ENCODE assay signal across 8 cellular contexts in genomic region chr10:119177708-119178370, GRCh38. TPM values are rescaled to one million over a fixed set of nuclear protein-coding genes. Genes with fewer than 3 reads are reported as not detected.
DNase-seq lines count a peak whose midpoint lies in the region; ATAC-seq, FAIRE-seq and TF ChIP-seq lines count a peak whose summit lies in the region.

No MANE protein-coding gene starts in this region.

- intact Hi-C loops in IMR-90 (cut with micrococcal nuclease), result loop anchor here (1.0 kb wide), 1 partner anchor 98 kb away; the partner anchor contains the start of gene EIF3A
- intact Hi-C loops in kidney (cut with DNase I), result no loop called here

- H3K4me1 ChIP-seq in IMR-90 (ENCODE audit: control insufficient read depth, insufficient read depth, low read length) (peaks cover 3% of the 10 kb centered on the region), kidney (ENCODE audit: control insufficient read depth in 1 of 2, insufficient read depth in 1 of 2, low read depth in 1 of 2, low read length in 2 of 2) (peaks cover 3% of the 10 kb centered on the region in 2 donors)

- peaks cover 23% of the 10 kb centered on the region for H3K36me3 Mint-ChIP-seq in activated naive CD8-positive, alpha-beta T cell treated with anti-CD3 and anti-CD28 coated beads for 36 hours
- peaks cover 15% of the 10 kb centered on the region for H3K36me3 Mint-ChIP-seq in stimulated activated memory B cell treated with anti-CD40 and anti-IgM and Interleukin-4, amounts not matched to agents 10 μg/mL and 1 μg/mL and 100 μg/mL, for 72 hours

- peak overlapping the region; percentile 91 for H4K91ac ChIP-seq in IMR-90 (ENCODE audit: insufficient read depth, low read depth, low read length)

- H3K27ac ChIP-seq in IMR-90 (ENCODE audit: insufficient read depth, low read length) (peak overlapping the region; percentile 99), kidney (ENCODE audit: low read depth in 2 of 2, low read length in 2 of 2) (peak overlapping the region in 1 of 2 donors; percentile 95)

- peak overlapping the region; percentile 95 for H2AK9ac ChIP-seq in IMR-90 (replicated peaks; ENCODE audit: low read depth, low read length, poor library complexity)

- WGBS in IMR-90 (ENCODE audit: extremely low coverage in 2 of 2, insufficient read length in 1 of 2), 2 experiments, result 15% methylated on average over 12 of the region's 21 CpGs; no CpG with 5 or more reads in 1 of the 2 experiments

- H3K14ac ChIP-seq in IMR-90 (replicated peaks; ENCODE audit: low read depth, low read length), result peak overlapping the region; percentile 100

- no peaks in the 10 kb centered on the region for H4K20me1 ChIP-seq in IMR-90 (ENCODE audit: insufficient read depth, low read length)

- H3K79me1 ChIP-seq in IMR-90 (ENCODE audit: low read depth in 1 of 2, low read length in 2 of 2), result peaks cover 32 to 45% of the 10 kb centered on the region in 2 experiments

- dilution Hi-C loops in IMR-90 (cut with HindIII; ENCODE audit: low sequenced_read_pairs, unreplicated experiment), result no loop called here

- no TSS peak for BruUV-seq in IMR-90 (replicated peaks; lab: Mats Ljungman, UMichigan)

- H4K8ac ChIP-seq in IMR-90 (ENCODE audit: low read depth in 2 of 2, low read length in 2 of 2), result peak overlapping the region; percentile 88 to 99

- peak overlapping the region; percentile 99 for H2AK5ac ChIP-seq in IMR-90 (ENCODE audit: low read depth, low read length)

- CTCF ChIA-PET in IMR-90 (lab: Yijun Ruan, JAX), result no interaction called here

- H3K4me3 ChIP-seq in IMR-90 (ENCODE audit: insufficient read depth, low read depth, low read length) (peak overlapping the region; percentile 90), kidney (ENCODE audit: low read length in 2 of 2) (peak overlapping the region; percentile 95)

- H3K27ac Mint-ChIP-seq in activated naive CD8-positive, alpha-beta T cell treated with anti-CD3 and anti-CD28 coated beads for 36 hours, result peak overlapping the region; percentile 98
- H3K27ac Mint-ChIP-seq in stimulated activated memory B cell treated with anti-CD40 and anti-IgM and Interleukin-4, amounts not matched to agents 10 μg/mL and 1 μg/mL and 100 μg/mL, for 72 hours, result peak overlapping the region; percentile 99

- TF ChIP-seq CTCF in IMR-90 (conservative IDR thresholded peaks at IDR 0.05; ENCODE audit: low read depth, low read length) (no peak), kidney (IDR thresholded peaks at IDR 0.05; ENCODE audit: borderline replicate concordance, extremely low read depth, insufficient read depth) (no peak)

- H3K4me3 Mint-ChIP-seq in activated naive CD8-positive, alpha-beta T cell treated with anti-CD3 and anti-CD28 coated beads for 36 hours, result peak overlapping the region; percentile 99
- H3K4me3 Mint-ChIP-seq in stimulated activated memory B cell treated with anti-CD40 and anti-IgM and Interleukin-4, amounts not matched to agents 10 μg/mL and 1 μg/mL and 100 μg/mL, for 72 hours, result peak overlapping the region; percentile 97

- ATAC-seq in IMR-90 (ENCODE audit: low read depth) (peak; percentile 1), HG02763 (IDR thresholded peaks at IDR 0.05; ENCODE audit: unreplicated experiment) (no peak), HG03039 (IDR thresholded peaks at IDR 0.05; ENCODE audit: unreplicated experiment) (no peak)
- peak; percentile 54 for ATAC-seq in stimulated activated memory B cell treated with anti-CD40 and anti-IgM and Interleukin-4, amounts not matched to agents 10 μg/mL and 1 μg/mL and 100 μg/mL, for 72 hours

- peak; percentile 32 for DNase-seq in NCI-H748 (lab: John Stamatoyannopoulos, UW; ENCODE audit: unreplicated experiment)
- no peak for DNase-seq in NCI-H748 treated with DMSO at 0.1 percent for 48 hours (lab: John Stamatoyannopoulos, UW)
- DNase-seq in IMR-90, result no peak
- DNase-seq in activated naive CD8-positive, alpha-beta T cell treated with anti-CD3 and anti-CD28 coated beads for 36 hours, result peak; percentile 47
- DNase-seq in kidney, result no peak

- H3K23ac ChIP-seq in IMR-90 (ENCODE audit: low read depth, low read length), result peak overlapping the region; percentile 87

- H3K9me3 ChIP-seq in IMR-90 (ENCODE audit: control insufficient read depth, insufficient read depth, low read length) (no peaks in the 10 kb centered on the region), kidney (ENCODE audit: control insufficient read depth in 1 of 2, low read length in 2 of 2) (no peaks in the 10 kb centered on the region)

- TF ChIP-seq POLR2A in IMR-90 (IDR thresholded peaks at IDR 0.05; ENCODE audit: low read depth, low read length), result no peak

- FAIRE-seq in kidney (lab: Jason Lieb, UNC), result no peak

- no peak overlapping the region for H2BK20ac ChIP-seq in IMR-90 (ENCODE audit: low read depth, low read length)

- H4K5ac ChIP-seq in IMR-90 (ENCODE audit: low read depth, low read length), result peak overlapping the region; percentile 95

- H3K27me3 Mint-ChIP-seq in activated naive CD8-positive, alpha-beta T cell treated with anti-CD3 and anti-CD28 coated beads for 36 hours, result no peaks in the 10 kb centered on the region
- H3K27me3 Mint-ChIP-seq in stimulated activated memory B cell treated with anti-CD40 and anti-IgM and Interleukin-4, amounts not matched to agents 10 μg/mL and 1 μg/mL and 100 μg/mL, for 72 hours, result no peaks in the 10 kb centered on the region

- no peak for TF ChIP-seq RAD21 in IMR-90 (IDR thresholded peaks at IDR 0.05; ENCODE audit: low read length)

- H3K9me3 Mint-ChIP-seq in activated naive CD8-positive, alpha-beta T cell treated with anti-CD3 and anti-CD28 coated beads for 36 hours, result no peaks in the 10 kb centered on the region
- no peaks in the 10 kb centered on the region for H3K9me3 Mint-ChIP-seq in stimulated activated memory B cell treated with anti-CD40 and anti-IgM and Interleukin-4, amounts not matched to agents 10 μg/mL and 1 μg/mL and 100 μg/mL, for 72 hours

- H3K18ac ChIP-seq in IMR-90 (ENCODE audit: low read depth, low read length), result peak overlapping the region; percentile 91

- peak overlapping the region; percentile 97 for H3K56ac ChIP-seq in IMR-90 (ENCODE audit: extremely low read depth, insufficient read depth, low read length)

- H3K9ac ChIP-seq in IMR-90 (ENCODE audit: low read depth, low read length) (peak overlapping the region; percentile 99), kidney (ENCODE audit: low read length in 2 of 2) (peak overlapping the region; percentile 49 to 89)

- H3K4me2 ChIP-seq in IMR-90 (ENCODE audit: low read depth, low read length), result peak overlapping the region; percentile 96

- H2AFZ ChIP-seq in IMR-90 (replicated peaks; ENCODE audit: low read length, poor library complexity), result peak overlapping the region; percentile 94

- H3K4ac ChIP-seq in IMR-90 (ENCODE audit: low read depth, low read length), result peak overlapping the region; percentile 98

- in situ Hi-C loops in IMR-90 (cut with MboI; ENCODE audit: low sequenced_read_pairs), result loop anchor here (25.0 kb wide), 2 partner anchors 441 to 684 kb away; partner anchors contain the start of gene MCMBP

- no peaks in the 10 kb centered on the region for H3K27me3 ChIP-seq in IMR-90 (ENCODE audit: control insufficient read depth, insufficient read depth, low read length)

- peaks cover 10% of the 10 kb centered on the region for H3K9me1 ChIP-seq in IMR-90 (ENCODE audit: insufficient read depth, low read length)

- no peak overlapping the region; the same call in 1 of the 3 replicates for H2BK15ac ChIP-seq in IMR-90 (ENCODE audit: low read depth, low read length)

- peaks cover 12% of the 10 kb centered on the region for H3K36me3 ChIP-seq in IMR-90 (ENCODE audit: control insufficient read depth, insufficient read depth, low read length)
- H3K36me3 ChIP-seq in kidney (ENCODE audit: control insufficient read depth in 1 of 2, insufficient read depth in 2 of 2, low read length in 2 of 2), result peaks cover 0 to 14% of the 10 kb centered on the region in 2 donors

- H3K4me1 Mint-ChIP-seq in activated naive CD8-positive, alpha-beta T cell treated with anti-CD3 and anti-CD28 coated beads for 36 hours, result peaks cover 31% of the 10 kb centered on the region
- peaks cover 27% of the 10 kb centered on the region for H3K4me1 Mint-ChIP-seq in stimulated activated memory B cell treated with anti-CD40 and anti-IgM and Interleukin-4, amounts not matched to agents 10 μg/mL and 1 μg/mL and 100 μg/mL, for 72 hours

- POLR2A ChIA-PET in IMR-90 (lab: Charles Lee; ENCODE audit: unreplicated experiment), result no interaction called here

- peak overlapping the region; percentile 98 for H2BK5ac ChIP-seq in IMR-90 (ENCODE audit: low read depth, low read length, poor library complexity, severe bottlenecking)

- no peak overlapping the region; the same call in 1 of the 2 replicates for H2BK120ac ChIP-seq in IMR-90 (ENCODE audit: low read depth, low read length)

TF ChIP-seq in IMR-90, 13 proteins besides CTCF, POLR2A, EP300 and RAD21 (continues in another document):
- TF ChIP-seq CHD1 (IDR thresholded peaks at IDR 0.05; ENCODE audit: low read depth, low read length), result no peak

RNA-seq across cellular contexts. Expression of gene PRDX3, which starts 0.8 kb away (rescaled TPM):
- 169 and 195 TPM in 2 replicates for total RNA-seq in IMR-90 (2012; rRNA removed)
- 173 and 187 TPM in 2 replicates for polyA plus RNA-seq in IMR-90 (2012; rRNA removed)
- polyA plus RNA-seq in IMR-90 (2012; cell fraction: cytosol; rRNA removed), result 60.3 and 63.2 TPM in 2 replicates
- polyA plus RNA-seq in IMR-90 (2012; cell fraction: nucleus; rRNA removed; ENCODE audit: low replicate concordance), result 17.7 and 85.4 TPM in 2 replicates
- total RNA-seq in activated naive CD8-positive, alpha-beta T cell treated with anti-CD3 and anti-CD28 coated beads for 36 hours, result 100 to 1,000 TPM; 232 to 249 TPM
- total RNA-seq in kidney, result 118 TPM
- polyA plus RNA-seq in kidney (ENCODE audit: insufficient read depth, low read depth, low replicate concordance), result 294 TPM

RNA-seq across cellular contexts. Expression of gene SFXN4, which starts 12.3 kb away (rescaled TPM):
- 10.6 and 12.0 TPM in 2 replicates for total RNA-seq in IMR-90 (2012; rRNA removed)
- polyA plus RNA-seq in IMR-90 (2012; rRNA removed), result 10.6 and 12.5 TPM in 2 replicates
- polyA plus RNA-seq in IMR-90 (2012; cell fraction: cytosol; rRNA removed), result 5.4 and 6.0 TPM in 2 replicates
- polyA plus RNA-seq in IMR-90 (2012; cell fraction: nucleus; rRNA removed; ENCODE audit: low replicate concordance), result 6.3 and 26.3 TPM in 2 replicates
- total RNA-seq in activated naive CD8-positive, alpha-beta T cell treated with anti-CD3 and anti-CD28 coated beads for 36 hours, result 10 to 100 TPM; 63.4 to 63.8 TPM
- total RNA-seq in kidney, result 21.9 TPM
- polyA plus RNA-seq in kidney (ENCODE audit: insufficient read depth, low read depth, low replicate concordance), result 59.7 TPM

RNA-seq across cellular contexts. Expression of gene GRK5, which starts 29.5 kb away (rescaled TPM):
- 11.9 and 12.9 TPM in 2 replicates for total RNA-seq in IMR-90 (2012; rRNA removed)
- polyA plus RNA-seq in IMR-90 (2012; rRNA removed), result 13.7 and 16.3 TPM in 2 replicates
- 14.9 and 16.1 TPM in 2 replicates for polyA plus RNA-seq in IMR-90 (2012; cell fraction: cytosol; rRNA removed)
- polyA plus RNA-seq in IMR-90 (2012; cell fraction: nucleus; rRNA removed; ENCODE audit: low replicate concordance), result 13.4 and 27.1 TPM in 2 replicates
- 10 to 100 TPM; 12.8 TPM for total RNA-seq in activated naive CD8-positive, alpha-beta T cell treated with anti-CD3 and anti-CD28 coated beads for 36 hours
- total RNA-seq in kidney, result 18.7 TPM
- 7.3 TPM for polyA plus RNA-seq in kidney (ENCODE audit: insufficient read depth, low read depth, low replicate concordance)

Comparison
In these comparisons a context has a peak if more than half of its experiments do, and no peak if none do; other contexts are left out.
1. DNase-seq: peak in NCI-H748 (single experiment) and activated naive CD8-positive, alpha-beta T cell treated with anti-CD3 and anti-CD28 coated beads for 36 hours (single experiment); none in NCI-H748 treated with DMSO at 0.1 percent for 48 hours (single experiment), IMR-90 (single experiment) and kidney (single experiment).
2. ATAC-seq: peak in IMR-90 (single experiment) and stimulated activated memory B cell treated with anti-CD40 and anti-IgM and Interleukin-4, amounts not matched to agents 10 μg/mL and 1 μg/mL and 100 μg/mL, for 72 hours (single experiment); none in HG02763 (single experiment) and HG03039 (single experiment).